Comparison of ENCODE assay signal across 2 cellular contexts in the genomic region with DNA sequence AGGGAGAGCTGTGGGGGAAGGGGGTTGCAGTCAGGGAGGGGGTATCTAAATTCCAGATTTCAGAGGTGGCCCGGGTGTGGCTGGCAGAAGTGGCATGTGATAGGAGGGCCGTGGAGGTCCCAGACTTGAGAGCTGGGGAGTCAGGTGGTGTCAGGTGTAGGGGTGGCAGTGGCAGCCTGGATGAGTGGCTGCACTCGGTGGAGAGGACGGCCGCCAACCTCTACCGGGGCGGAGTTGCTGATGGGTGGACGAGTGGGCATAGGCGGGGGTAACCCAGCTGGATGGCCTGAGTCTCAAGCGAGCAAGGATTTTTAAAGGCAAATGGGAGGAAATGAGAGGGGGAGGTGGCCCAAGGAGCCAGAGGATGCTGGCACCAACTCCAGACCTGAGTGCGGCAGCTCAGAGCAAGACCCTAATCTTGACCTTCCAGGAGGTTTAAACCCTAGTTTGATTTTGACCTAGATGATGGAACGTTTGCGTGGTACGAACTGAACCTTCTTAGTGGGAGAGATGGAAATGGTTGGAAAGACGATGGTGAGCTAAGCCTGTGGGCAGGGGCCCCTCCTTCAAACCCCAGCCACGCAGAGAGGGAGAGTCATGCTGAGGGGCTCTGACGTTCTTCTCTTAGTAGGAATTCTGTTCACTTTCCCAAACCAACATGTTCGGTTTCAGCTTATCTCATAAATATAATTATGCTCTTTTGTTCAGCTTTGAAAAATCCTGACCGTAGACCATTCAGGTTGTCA.
TF ChIP-seq lines count a peak whose summit lies in the region.

No MANE protein-coding gene starts in this region.

TF ChIP-seq in A549, 52 proteins besides CTCF, POLR2A, EP300 and RAD21:
- no peak for TF ChIP-seq NPAS2 (CRISPR knock-in tag; IDR thresholded peaks at IDR 0.05; ENCODE audit: borderline replicate concordance)
- TF ChIP-seq PHF8 (IDR thresholded peaks at IDR 0.05; ENCODE audit: borderline replicate concordance, low read depth) = no peak
- no peak for TF ChIP-seq RCOR1 (IDR thresholded peaks at IDR 0.05; ENCODE audit: low read depth, low read length)
- TF ChIP-seq RARB (CRISPR knock-in tag; IDR thresholded peaks at IDR 0.05) = no peak
- TF ChIP-seq, protein P1, sequence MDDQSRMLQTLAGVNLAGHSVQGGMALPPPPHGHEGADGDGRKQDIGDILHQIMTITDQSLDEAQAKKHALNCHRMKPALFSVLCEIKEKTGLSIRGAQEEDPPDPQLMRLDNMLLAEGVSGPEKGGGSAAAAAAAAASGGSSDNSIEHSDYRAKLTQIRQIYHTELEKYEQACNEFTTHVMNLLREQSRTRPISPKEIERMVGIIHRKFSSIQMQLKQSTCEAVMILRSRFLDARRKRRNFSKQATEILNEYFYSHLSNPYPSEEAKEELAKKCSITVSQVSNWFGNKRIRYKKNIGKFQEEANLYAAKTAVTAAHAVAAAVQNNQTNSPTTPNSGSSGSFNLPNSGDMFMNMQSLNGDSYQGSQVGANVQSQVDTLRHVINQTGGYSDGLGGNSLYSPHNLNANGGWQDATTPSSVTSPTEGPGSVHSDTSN (IDR thresholded peaks at IDR 0.05) = no peak
- TF ChIP-seq CBX8 (IDR thresholded peaks at IDR 0.05) = no peak
- no peak for TF ChIP-seq ZFP36 (IDR thresholded peaks at IDR 0.05; ENCODE audit: borderline replicate concordance, partially characterized antibody)
- TF ChIP-seq SREBF2 (IDR thresholded peaks at IDR 0.05) = no peak
- TF ChIP-seq ZC3H11A (IDR thresholded peaks at IDR 0.05) = no peak
- no peak for TF ChIP-seq CBX2 (IDR thresholded peaks at IDR 0.05; ENCODE audit: borderline replicate concordance, low read depth)
- TF ChIP-seq, protein P2, sequence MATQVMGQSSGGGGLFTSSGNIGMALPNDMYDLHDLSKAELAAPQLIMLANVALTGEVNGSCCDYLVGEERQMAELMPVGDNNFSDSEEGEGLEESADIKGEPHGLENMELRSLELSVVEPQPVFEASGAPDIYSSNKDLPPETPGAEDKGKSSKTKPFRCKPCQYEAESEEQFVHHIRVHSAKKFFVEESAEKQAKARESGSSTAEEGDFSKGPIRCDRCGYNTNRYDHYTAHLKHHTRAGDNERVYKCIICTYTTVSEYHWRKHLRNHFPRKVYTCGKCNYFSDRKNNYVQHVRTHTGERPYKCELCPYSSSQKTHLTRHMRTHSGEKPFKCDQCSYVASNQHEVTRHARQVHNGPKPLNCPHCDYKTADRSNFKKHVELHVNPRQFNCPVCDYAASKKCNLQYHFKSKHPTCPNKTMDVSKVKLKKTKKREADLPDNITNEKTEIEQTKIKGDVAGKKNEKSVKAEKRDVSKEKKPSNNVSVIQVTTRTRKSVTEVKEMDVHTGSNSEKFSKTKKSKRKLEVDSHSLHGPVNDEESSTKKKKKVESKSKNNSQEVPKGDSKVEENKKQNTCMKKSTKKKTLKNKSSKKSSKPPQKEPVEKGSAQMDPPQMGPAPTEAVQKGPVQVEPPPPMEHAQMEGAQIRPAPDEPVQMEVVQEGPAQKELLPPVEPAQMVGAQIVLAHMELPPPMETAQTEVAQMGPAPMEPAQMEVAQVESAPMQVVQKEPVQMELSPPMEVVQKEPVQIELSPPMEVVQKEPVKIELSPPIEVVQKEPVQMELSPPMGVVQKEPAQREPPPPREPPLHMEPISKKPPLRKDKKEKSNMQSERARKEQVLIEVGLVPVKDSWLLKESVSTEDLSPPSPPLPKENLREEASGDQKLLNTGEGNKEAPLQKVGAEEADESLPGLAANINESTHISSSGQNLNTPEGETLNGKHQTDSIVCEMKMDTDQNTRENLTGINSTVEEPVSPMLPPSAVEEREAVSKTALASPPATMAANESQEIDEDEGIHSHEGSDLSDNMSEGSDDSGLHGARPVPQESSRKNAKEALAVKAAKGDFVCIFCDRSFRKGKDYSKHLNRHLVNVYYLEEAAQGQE (IDR thresholded peaks at IDR 0.05) = no peak
- no peak for TF ChIP-seq TFCP2L1 (CRISPR knock-in tag; IDR thresholded peaks at IDR 0.05)
- TF ChIP-seq, protein P3, sequence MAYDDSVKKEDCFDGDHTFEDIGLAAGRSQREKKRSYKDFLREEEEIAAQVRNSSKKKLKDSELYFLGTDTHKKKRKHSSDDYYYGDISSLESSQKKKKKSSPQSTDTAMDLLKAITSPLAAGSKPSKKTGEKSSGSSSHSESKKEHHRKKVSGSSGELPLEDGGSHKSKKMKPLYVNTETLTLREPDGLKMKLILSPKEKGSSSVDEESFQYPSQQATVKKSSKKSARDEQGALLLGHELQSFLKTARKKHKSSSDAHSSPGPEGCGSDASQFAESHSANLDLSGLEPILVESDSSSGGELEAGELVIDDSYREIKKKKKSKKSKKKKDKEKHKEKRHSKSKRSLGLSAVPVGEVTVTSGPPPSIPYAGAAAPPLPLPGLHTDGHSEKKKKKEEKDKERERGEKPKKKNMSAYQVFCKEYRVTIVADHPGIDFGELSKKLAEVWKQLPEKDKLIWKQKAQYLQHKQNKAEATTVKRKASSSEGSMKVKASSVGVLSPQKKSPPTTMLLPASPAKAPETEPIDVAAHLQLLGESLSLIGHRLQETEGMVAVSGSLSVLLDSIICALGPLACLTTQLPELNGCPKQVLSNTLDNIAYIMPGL (CRISPR knock-in tag; IDR thresholded peaks at IDR 0.05; ENCODE audit: borderline replicate concordance) = no peak
TF ChIP-seq in A549: peak in this region for 0.

TF ChIP-seq in H1, 55 proteins besides CTCF, POLR2A, EP300 and RAD21:
- TF ChIP-seq KDM1A (IDR thresholded peaks at IDR 0.05; ENCODE audit: borderline replicate concordance, low read length) (no peak), CREB1 (IDR thresholded peaks at IDR 0.05) (no peak), SRF (IDR thresholded peaks at IDR 0.05; ENCODE audit: low read depth, low read length) (no peak), GABPA (IDR thresholded peaks at IDR 0.05; ENCODE audit: borderline replicate concordance, insufficient read depth, low read length) (no peak), HDAC6 (IDR thresholded peaks at IDR 0.05; ENCODE audit: low read depth, low read length) (no peak), SAP30 (IDR thresholded peaks at IDR 0.05; ENCODE audit: insufficient read depth, insufficient replicate concordance, low read length) (no peak)
- TF ChIP-seq, protein P4, sequence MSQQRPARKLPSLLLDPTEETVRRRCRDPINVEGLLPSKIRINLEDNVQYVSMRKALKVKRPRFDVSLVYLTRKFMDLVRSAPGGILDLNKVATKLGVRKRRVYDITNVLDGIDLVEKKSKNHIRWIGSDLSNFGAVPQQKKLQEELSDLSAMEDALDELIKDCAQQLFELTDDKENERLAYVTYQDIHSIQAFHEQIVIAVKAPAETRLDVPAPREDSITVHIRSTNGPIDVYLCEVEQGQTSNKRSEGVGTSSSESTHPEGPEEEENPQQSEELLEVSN (IDR thresholded peaks at IDR 0.05) = no peak
